8 cellular contexts compared by ENCODE assay signal in genomic region chr12:97404549-97404948, GRCh38. TPM values are rescaled to one million over a fixed set of nuclear protein-coding genes. Genes with fewer than 3 reads are reported as not detected.
DNase-seq lines count a peak whose midpoint lies in the region; ATAC-seq, FAIRE-seq and TF ChIP-seq lines count a peak whose summit lies in the region.

No MANE protein-coding gene starts in this region.

- H3K27me3 ChIP-seq in DOHH2 (ENCODE audit: control insufficient read depth, low read length) (no peaks in the 10 kb centered on the region), GM12878 (replicated peaks in 1 of 2; ENCODE audit: control insufficient read depth in 2 of 2, insufficient read depth in 2 of 2, low read length in 1 of 2) (no peaks in the 10 kb centered on the region), kidney epithelial cell (ENCODE audit: control insufficient read depth, insufficient read depth, low read length) (no peaks in the 10 kb centered on the region), uterus (no peaks in the 10 kb centered on the region)

- BruUV-seq in GM12878 (replicated peaks; lab: Mats Ljungman, UMichigan): no TSS peak

- peak; percentile 75 for DNase-seq in NCI-H2196 (lab: John Stamatoyannopoulos, UW; ENCODE audit: unreplicated experiment)
- DNase-seq in GM12878 (ENCODE audit: low read depth, low spot score): peak; percentile 23
- DNase-seq in kidney epithelial cell (ENCODE audit: low read depth): peak; percentile 25
- no peak for DNase-seq in uterus
- no peak for DNase-seq in amniotic stem cell (lab: John Stamatoyannopoulos, UW)

- ATAC-seq in GM19351 (IDR thresholded peaks at IDR 0.05; ENCODE audit: unreplicated experiment): peak; percentile 97
- peak; percentile 90 for ATAC-seq in HG03139 (IDR thresholded peaks at IDR 0.05; ENCODE audit: unreplicated experiment)
- ATAC-seq in GM12878: peak; percentile 90

- POLR2A ChIA-PET in GM12878 (lab: Charles Lee): no interaction called here

- no peaks in the 10 kb centered on the region for H3K4me1 ChIP-seq in DOHH2 (ENCODE audit: control insufficient read depth, low read length)
- peaks cover 7% of the 10 kb centered on the region; the same call in 1 of the 2 replicates for H3K4me1 ChIP-seq in GM12878 (ENCODE audit: control insufficient read depth, insufficient read depth, low read length)
- H3K4me1 ChIP-seq in uterus: no peaks in the 10 kb centered on the region

- H2AFZ ChIP-seq in GM12878 (ENCODE audit: control insufficient read depth, low read depth, low read length): no peak overlapping the region

- no peaks in the 10 kb centered on the region for H3K9me2 ChIP-seq in DOHH2 (replicated peaks; ENCODE audit: control insufficient read depth, low read length)

- H3K4me3 ChIP-seq in DOHH2 (ENCODE audit: low read length) (no peak overlapping the region), GM12878 (no peak overlapping the region), kidney epithelial cell (ENCODE audit: low read depth, low read length) (no peak overlapping the region), uterus (no peak overlapping the region)

- SMC1A ChIA-PET in GM12878 (lab: Charles Lee; ENCODE audit: uncharacterized antibody, unreplicated experiment): interaction anchor here (0.7 to 2.9 kb wide), 31 partner anchors 10 to 971 kb away, joined by 3 to 15 read pairs (median 4); no protein-coding TSS in a partner anchor

- TF ChIP-seq CTCF in DOHH2 (IDR thresholded peaks at IDR 0.05; ENCODE audit: low read depth, low read length, poor library complexity, severe bottlenecking) (peak; percentile 66), GM12878 (IDR thresholded peaks at IDR 0.05 in 2 of 3, conservative IDR thresholded peaks at IDR 0.05 in 1 of 3; ENCODE audit: control insufficient read depth in 2 of 3, extremely low read depth in 1 of 3, insufficient read depth in 1 of 3, low read depth in 3 of 3, low read length in 3 of 3) (peak; percentile 76 to 84 (median 83)), kidney epithelial cell (IDR thresholded peaks at IDR 0.05; ENCODE audit: insufficient read depth, low read length, poor library complexity, severe bottlenecking) (peak; percentile 96), uterus (IDR thresholded peaks at IDR 0.05) (peak; percentile 21 to 38 (median 24))

- no peak overlapping the region for H3K4me2 ChIP-seq in DOHH2 (ENCODE audit: low read length)
- H3K4me2 ChIP-seq in GM12878 (ENCODE audit: control insufficient read depth, insufficient read depth): 0 out of 2 replicates have a peak overlapping the region, but pooled peaks have one; percentile 25

- WGBS in GM12878 (ENCODE audit: insufficient coverage, insufficient replicate concordance, low lambda C conversion rate, missing lambda C conversion rate): 0% methylated on average over 2 of the region's 2 CpGs

- CTCF ChIA-PET in GM12878 (lab: Yijun Ruan, JAX): interaction anchor here (0.9 to 3.5 kb wide), 27 partner anchors 10 to 992 kb away, joined by 3 to 52 read pairs (median 4); no protein-coding TSS in a partner anchor

- no peak for TF ChIP-seq EP300 in GM12878 (IDR thresholded peaks at IDR 0.05; ENCODE audit: borderline replicate concordance in 1 of 2, control insufficient read depth in 1 of 2, low read depth in 2 of 2, low read length in 2 of 2)

- H3K9ac ChIP-seq in GM12878 (ENCODE audit: control insufficient read depth, insufficient read depth, low read length): no peak overlapping the region

- no peak for TF ChIP-seq POLR2A in GM12878 (IDR thresholded peaks at IDR 0.05; ENCODE audit: low read depth, low read length)
- TF ChIP-seq POLR2A in uterus (IDR thresholded peaks at IDR 0.05): no peak

- peak; percentile 96 for TF ChIP-seq RAD21 in GM12878 (IDR thresholded peaks at IDR 0.05; ENCODE audit: insufficient read depth, low read depth, low read length)

- H3K27ac ChIP-seq in DOHH2 (ENCODE audit: low read depth, low read length): no peak overlapping the region
- H3K27ac ChIP-seq in GM12878 (ENCODE audit: control insufficient read depth, insufficient read depth): no peak overlapping the region
- no peak overlapping the region for H3K27ac ChIP-seq in uterus

- H3F3A ChIP-seq in DOHH2 (ENCODE audit: control insufficient read depth, insufficient read depth): no peaks in the 10 kb centered on the region

- intact Hi-C loops in GM12878 (cut with micrococcal nuclease; ENCODE audit: unreplicated experiment): loop anchor here (1.0 to 5.0 kb wide), 3 partner anchors 255 to 822 kb away; no protein-coding TSS in a partner anchor
- intact Hi-C loops in uterus (cut with DNase I; ENCODE audit: low total_unique reads): no loop called here

- no peaks in the 10 kb centered on the region for H4K20me1 ChIP-seq in DOHH2 (ENCODE audit: control insufficient read depth, insufficient read depth, low read depth, low read length)
- H4K20me1 ChIP-seq in GM12878 (ENCODE audit: control insufficient read depth, insufficient read depth): no peaks in the 10 kb centered on the region

- H3K79me2 ChIP-seq in DOHH2 (ENCODE audit: control insufficient read depth, low read length) (no peaks in the 10 kb centered on the region), GM12878 (ENCODE audit: control insufficient read depth, insufficient read depth, low read length) (no peaks in the 10 kb centered on the region)

- in situ Hi-C loops in GM12878 (cut with MboI): loop anchor here (25.0 kb wide), 1 partner anchor 817 kb away; no protein-coding TSS in a partner anchor

- RAD21 ChIA-PET in GM12878 (lab: Charles Lee; ENCODE audit: unreplicated experiment): interaction anchor here (0.6 to 2.6 kb wide), 16 partner anchors 9 to 992 kb away, joined by 3 to 25 read pairs (median 4); no protein-coding TSS in a partner anchor

- FAIRE-seq in GM12878 (lab: Jason Lieb, UNC): peak; percentile 65

- H3K36me3 ChIP-seq in DOHH2 (ENCODE audit: control insufficient read depth, low read length): no peaks in the 10 kb centered on the region
- no peaks in the 10 kb centered on the region for H3K36me3 ChIP-seq in GM12878 (ENCODE audit: control insufficient read depth in 2 of 2, insufficient read depth in 2 of 2, low read length in 1 of 2)
- no peaks in the 10 kb centered on the region for H3K36me3 ChIP-seq in kidney epithelial cell (ENCODE audit: control insufficient read depth, insufficient read depth, low read length)
- no peaks in the 10 kb centered on the region for H3K36me3 ChIP-seq in uterus

- no peaks in the 10 kb centered on the region for H3K9me3 ChIP-seq in DOHH2 (ENCODE audit: control insufficient read depth, insufficient read depth, low read length)
- no peaks in the 10 kb centered on the region for H3K9me3 ChIP-seq in GM12878 (replicated peaks; ENCODE audit: control insufficient read depth, insufficient read depth, low read length)
- no peaks in the 10 kb centered on the region for H3K9me3 ChIP-seq in uterus

TF ChIP-seq in GM12878, 131 proteins besides CTCF, POLR2A, EP300 and RAD21 (continues in another document):
- TF ChIP-seq ZNF592 (IDR thresholded peaks at IDR 0.05): no peak
- peak; percentile 76 for TF ChIP-seq YY1 (IDR thresholded peaks at IDR 0.05; ENCODE audit: low read depth, low read length)
- TF ChIP-seq RCOR1 (conservative IDR thresholded peaks at IDR 0.05; ENCODE audit: low read depth, low read length): no peak
- no peak for TF ChIP-seq EZH2 (IDR thresholded peaks at IDR 0.05; ENCODE audit: borderline replicate concordance, control insufficient read depth, low read depth, low read length)

RNA-seq across cellular contexts. Expression of gene RMST, which starts 58.1 kb away (rescaled TPM):
- total RNA-seq in GM12878 (2013; cell fraction: nucleolus; rRNA removed): 4.2 and 11.6 TPM in 2 replicates
- total RNA-seq in GM12878 (2014; rRNA removed) (0.22 and 0.23 TPM in 2 replicates), GM12878 (2014; rRNA removed; fragmentation: Illumina TruSeq; extraction: Trizol) (0.04 and 0.18 TPM in 2 replicates), GM12878 (2021) (not detected in 2 replicates), kidney epithelial cell (0.21 TPM in 2 replicates), uterus (10 to 100 TPM in 1 of 4 donors, 1 to 10 TPM in 1, under 1 TPM in 1, not detected in 1; 0.88 to 66.7 (median 1.2) TPM)
- not detected for polyA plus RNA-seq in GM12878 (2011; ENCODE audit: low read depth)
- polyA plus RNA-seq in GM12878 (2011; rRNA removed) (0.11 and 0.36 TPM in 2 replicates), GM12878 (2014; fragmentation: Illumina TruSeq; extraction: Trizol) (0.62 TPM in 1 of 2 replicates, not detected in the other), GM12878 (2014; fragmentation: Nextera tagmentation; extraction: Ambion mirVana) (under 1 TPM in 1 of 2 experiments, not detected in 1; 0.09 TPM), GM12878 (2014; rRNA removed) (not detected in 2 replicates), GM12878 (2016; fragmentation: Nextera tagmentation; extraction: Ambion mirVana) (not detected)
- polyA plus RNA-seq in GM12878 (2011; cell fraction: cytosol; rRNA removed): not detected in 2 replicates
- polyA plus RNA-seq in GM12878 (2011; cell fraction: nucleus; rRNA removed): 0.75 and 1.1 TPM in 2 replicates
- 0.41 TPM in 1 of 2 replicates, not detected in the other for polyA plus RNA-seq in GM12878 (2012)
- 1.5 and 1.8 TPM in 2 replicates for polyA minus RNA-seq in GM12878 (2011; rRNA and poly(A)+ RNA removed)
- 0.62 TPM in 1 of 2 replicates, not detected in the other for polyA minus RNA-seq in GM12878 (2011; cell fraction: cytosol; rRNA and poly(A)+ RNA removed)
- 0.36 and 2.1 TPM in 2 replicates for polyA minus RNA-seq in GM12878 (2011; cell fraction: nucleus; rRNA and poly(A)+ RNA removed)

Comparison
In these comparisons a context has a peak if more than half of its experiments do, and no peak if none do; other contexts are left out.
1. CTCF ChIP-seq: peak in every context shown above with its lines; median percentile 96 in kidney epithelial cell; 83 in GM12878; 66 in DOHH2; 24 in uterus.
2. DNase-seq: peak in NCI-H2196 (single experiment), GM12878 (single experiment) and kidney epithelial cell (single experiment); none in uterus (0 of 2) and amniotic stem cell (single experiment).
3. Peak in every context shown above with its lines, with median percentiles within 50 percentile points of each other: ATAC-seq.